ENCODE assay signal across 13 cellular contexts in the genomic region with DNA sequence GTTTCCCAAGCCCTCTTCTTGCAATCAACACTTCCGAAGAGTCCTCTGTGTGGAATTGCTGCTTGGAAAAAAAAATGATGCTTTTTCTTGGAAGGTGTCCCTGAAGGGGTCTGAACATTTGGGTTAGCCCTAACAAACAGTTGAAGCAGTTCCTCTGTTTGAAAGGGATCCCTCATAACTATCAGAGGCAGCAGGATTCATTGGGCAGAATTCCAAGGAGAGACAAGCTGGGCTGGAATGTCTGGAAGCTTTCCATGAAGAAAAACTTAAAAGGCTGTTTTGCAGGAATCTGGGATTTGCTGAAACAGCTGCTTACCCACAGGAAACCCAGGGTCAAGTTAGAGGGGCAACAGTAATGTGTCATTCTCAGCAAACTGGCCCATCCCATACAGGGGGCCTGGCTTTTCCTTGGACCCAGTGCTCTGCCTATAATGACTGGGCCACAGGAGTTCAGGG. TPM values are rescaled to one million over a fixed set of nuclear protein-coding genes. Genes with fewer than 3 reads are reported as not detected.
DNase-seq lines count a peak whose midpoint lies in the region; ATAC-seq, FAIRE-seq and TF ChIP-seq lines count a peak whose summit lies in the region.
"Had no signal": no experiment of that assay in that cellular context is flagged by ENCODE, and none has a peak within 500 bp of the region (broad histone marks: within the 10 kb centered on the region; RNA-seq: fewer than 3 reads in every experiment).

No MANE protein-coding gene starts in this region.

- no peaks in the 10 kb centered on the region for H3K9me2 ChIP-seq in hepatocyte (replicated peaks; ENCODE audit: insufficient read depth)

- DNase-seq in HCEC 1CT: peak; percentile 69
- peak; percentile 72 for DNase-seq in astrocyte of the hippocampus (ENCODE audit: low read depth, low spot score)
- peak; percentile 52 for DNase-seq in hepatocyte (ENCODE audit: low spot score)
- peak; percentile 5 for DNase-seq in small intestine
- DNase-seq in DMS79 treated with DMSO at 0.1 percent for 48 hours (lab: John Stamatoyannopoulos, UW): no peak
- DNase-seq in SK-N-DZ (ENCODE audit: low spot score): no peak
- no peak for DNase-seq in GM19239 (ENCODE audit: insufficient read length, low spot score)
- DNase-seq: dorsolateral prefrontal cortex; NCI-H526; stimulated activated CD4-positive, alpha-beta T cell treated with anti-CD3 and anti-CD28 coated beads, Interleukin-15, amount 100 ng/mL, for 24 hours; stimulated activated naive CD8-positive, alpha-beta T cell treated with anti-CD3 and anti-CD28 coated beads, Interleukin-15, amount 100 ng/mL, for 72 hours; T-cell had no signal

- H3K27me3 ChIP-seq in hepatocyte (no peaks in the 10 kb centered on the region), small intestine (ENCODE audit: control insufficient read depth in 2 of 2, insufficient read depth in 2 of 2, low read length in 2 of 2) (no peaks in the 10 kb centered on the region)
- H3K27me3 ChIP-seq: dorsolateral prefrontal cortex had no signal

- no peak for TF ChIP-seq CTCF in hepatocyte (IDR thresholded peaks at IDR 0.05; ENCODE audit: poor library complexity)

- peak overlapping the region; percentile 37 for H3K4me2 ChIP-seq in hepatocyte

- no peaks in the 10 kb centered on the region for H3K79me2 ChIP-seq in hepatocyte

- peak overlapping the region; percentile 16 for H3K27ac ChIP-seq in hepatocyte
- no peak overlapping the region for H3K27ac ChIP-seq in small intestine (ENCODE audit: low read depth in 1 of 2, low read length in 1 of 2)
- H3K27ac ChIP-seq: dorsolateral prefrontal cortex had no signal

- H3K4me1 ChIP-seq in hepatocyte (ENCODE audit: insufficient read depth) (peaks cover 24% of the 10 kb centered on the region), small intestine (ENCODE audit: control insufficient read depth in 2 of 2, insufficient read depth in 1 of 2, low read depth in 1 of 2, low read length in 1 of 2) (no peaks in the 10 kb centered on the region)

- FAIRE-seq in small intestine (lab: Jason Lieb, UNC) (no peak), GM19239 (lab: Jason Lieb, UNC) (no peak)

- H3K9me3 ChIP-seq in hepatocyte (ENCODE audit: low read depth) (no peaks in the 10 kb centered on the region), small intestine (ENCODE audit: control insufficient read depth, low read depth) (no peaks in the 10 kb centered on the region)

- H3K36me3 ChIP-seq in hepatocyte (replicated peaks; ENCODE audit: insufficient read depth, low read depth): no peaks in the 10 kb centered on the region
- no peaks in the 10 kb centered on the region for H3K36me3 ChIP-seq in small intestine (ENCODE audit: control insufficient read depth in 2 of 2, insufficient read depth in 2 of 2, low read length in 2 of 2)

- 48% methylated on average over 1 of the region's 1 CpG for WGBS in hepatocyte (ENCODE audit: low lambda C conversion rate, missing lambda C conversion rate)
- 55 to 79% (median 58%) methylated on average over 1 of the region's 1 CpG for WGBS in small intestine, 3 donors

- no peak overlapping the region for H3K4me3 ChIP-seq in hepatocyte
- H3K4me3 ChIP-seq in small intestine (ENCODE audit: low read depth in 1 of 2, low read length in 2 of 2): no peak overlapping the region
- H3K4me3 ChIP-seq: dorsolateral prefrontal cortex had no signal

- no peaks in the 10 kb centered on the region for H4K20me1 ChIP-seq in hepatocyte (ENCODE audit: insufficient read depth, poor library complexity, severe bottlenecking)

- H2AFZ ChIP-seq in hepatocyte: no peak overlapping the region

- no peak for ATAC-seq in GM21619 (IDR thresholded peaks at IDR 0.05; ENCODE audit: unreplicated experiment)
- ATAC-seq: stimulated activated naive CD8-positive, alpha-beta T cell treated with anti-CD3 and anti-CD28 coated beads, Interleukin-15, amount 100 ng/mL, for 72 hours; T-cell had no signal

RNA-seq across cellular contexts. Expression of gene CSNK2A3, which starts 3.2 kb away (rescaled TPM):
- total RNA-seq in hepatocyte: 0.83 and 2.4 TPM in 2 replicates
- polyA plus RNA-seq in hepatocyte (0.45 and 0.58 TPM in 2 replicates), small intestine (1 to 10 TPM in 1 of 3 donors, under 1 TPM in 2; 0.51 to 1.4 (median 0.67) TPM)
- polyA plus RNA-seq in SK-N-DZ (2014; cell fraction: cytosol; rRNA removed): 2.3 and 3.5 TPM in 2 replicates
- polyA plus RNA-seq in SK-N-DZ (2014; cell fraction: nucleus; rRNA removed): 0.17 and 0.20 TPM in 2 replicates

Comparison
In these comparisons a context has a peak if more than half of its experiments do, and no peak if none do; other contexts are left out.
1. DNase-seq: peak in HCEC 1CT (single experiment), astrocyte of the hippocampus (single experiment), hepatocyte (single experiment) and small intestine (single experiment); none in DMS79 treated with DMSO at 0.1 percent for 48 hours (single experiment), SK-N-DZ (single experiment) and GM19239 (single experiment).